8 cellular contexts compared by ENCODE assay signal in genomic region chr19:56403764-56404704, GRCh38. TPM values are rescaled to one million over a fixed set of nuclear protein-coding genes. Genes with fewer than 3 reads are reported as not detected.
DNase-seq lines count a peak whose midpoint lies in the region; ATAC-seq and TF ChIP-seq lines count a peak whose summit lies in the region.

Gene ZNF583, plus strand, starts transcription at chr19:56404332. Its CDS starts 2,783 bp downstream, at chr19:56407115.

- H3K36me3 ChIP-seq in GM06990 (ENCODE audit: control insufficient read depth, insufficient read depth, low read length), result no peaks in the 10 kb centered on the region; the same call in none of the 2 replicates
- H3K36me3 ChIP-seq in heart left ventricle, result peaks cover 0 to 33% (median 26%) of the 10 kb centered on the region in 9 donors
- H3K36me3 ChIP-seq in transverse colon, result peaks cover 2 to 25% (median 7%) of the 10 kb centered on the region in 4 donors

- H3K27me3 ChIP-seq in GM06990 (replicated peaks; ENCODE audit: control insufficient read depth, insufficient read depth, low read length) (no peaks in the 10 kb centered on the region), heart left ventricle (no peaks in the 10 kb centered on the region), transverse colon (no peaks in the 10 kb centered on the region)

- intact Hi-C loops in heart left ventricle (cut with DNase I), result loop anchor here in 6 of 10 donors (1.0 to 10.0 kb wide), 7 partner anchors 11 to 163 kb away; partner anchors contain the start of genes ZNF667 (in 4 of the 6), ZFP28 (in 2 of the 6), ZNF470 (in 2 of the 6) and ZNF582 (in 2 of the 6)
- intact Hi-C loops in transverse colon (cut with DNase I; ENCODE audit: low total_unique reads), result no loop called here

- TF ChIP-seq POLR2A in heart left ventricle (IDR thresholded peaks at IDR 0.05) (peak in 1 of 2 donors; percentile 60), transverse colon (IDR thresholded peaks at IDR 0.05) (no peak)

- H3K27ac ChIP-seq in heart left ventricle (peak within 1 kb of the TSS; percentile 89 to 99 (median 96)), transverse colon (peak within 1 kb of the TSS; percentile 92 to 95 (median 94))

- TF ChIP-seq EP300 in transverse colon (IDR thresholded peaks at IDR 0.05; ENCODE audit: low read depth), result no peak

- H3K4me3 ChIP-seq in GM06990 (replicated peaks; ENCODE audit: low read depth, low read length) (peak within 1 kb of the TSS; percentile 89), heart left ventricle (peak within 1 kb of the TSS; percentile 51 to 91 (median 72)), transverse colon (peak within 1 kb of the TSS; percentile 67 to 78 (median 74))

- H3K36me3 Mint-ChIP-seq in HFFc6 (ENCODE audit: low read depth), result peaks cover 71% of the 10 kb centered on the region

- peaks cover 72% of the 10 kb centered on the region for H3K9me3 Mint-ChIP-seq in HFFc6

- H3K4me1 ChIP-seq in heart left ventricle (peaks cover 0 to 19% (median 14%) of the 10 kb centered on the region in 12 donors), transverse colon (peaks cover 4 to 11% (median 6%) of the 10 kb centered on the region in 4 donors)

- TF ChIP-seq CTCF in GM06990 (IDR thresholded peaks at IDR 0.05; ENCODE audit: insufficient read depth, low read length, poor library complexity, severe bottlenecking) (no peak), HFFc6 (IDR thresholded peaks at IDR 0.05) (no peak), heart left ventricle (IDR thresholded peaks at IDR 0.05) (peak in 1 of 12 donors; percentile 8), transverse colon (IDR thresholded peaks at IDR 0.05) (no peak)

- H3K9me3 ChIP-seq in heart left ventricle (peaks cover 0 to 72% (median 39%) of the 10 kb centered on the region in 12 donors), transverse colon (peaks cover 45 to 54% of the 10 kb centered on the region in 2 donors)

- H3K27ac Mint-ChIP-seq in HFFc6, result peak within 1 kb of the TSS; percentile 90

- DNase-seq in GM06990 (ENCODE audit: extremely low read depth, insufficient read length) (peak; percentile 95), HFFc6 (peak; percentile 95), NCI-H1092 treated with DMSO at 0.1 percent for 48 hours (lab: John Stamatoyannopoulos, UW) (peak; percentile 75), SW480 (ENCODE audit: low spot score) (peak; percentile 66), amniotic epithelial cell (ENCODE audit: low read depth) (peak; percentile 95), heart left ventricle (peak; percentile 96 to 98 (median 98)), pons (ENCODE audit: low spot score) (peak; percentile 95), transverse colon (peak; percentile 95)

- H3K27me3 Mint-ChIP-seq in HFFc6 (ENCODE audit: insufficient read depth), result no peaks in the 10 kb centered on the region

- in situ Hi-C loops in transverse colon (cut with MboI; ENCODE audit: low pct_ligation_motif_present in 1 of 4, low pct_unique_long_range_greater_than_20kb in 1 of 4, low sequenced_read_pairs in 3 of 4), result no loop called here

- H3K4me3 Mint-ChIP-seq in HFFc6, result peak within 1 kb of the TSS; percentile 90

- ATAC-seq in heart left ventricle, result peak; percentile 95 to 99 (median 98)

- 0 to 1% (median 1%) methylated on average over 58 to 70 of the region's 70 CpGs for WGBS in heart left ventricle, 4 donors
- 1 to 3% methylated on average over 15 to 56 of the region's 70 CpGs for WGBS in transverse colon (ENCODE audit: low coverage in 1 of 2), 2 donors

- peaks cover 25% of the 10 kb centered on the region for H3K4me1 Mint-ChIP-seq in HFFc6 (ENCODE audit: low read depth)

RNA-seq across cellular contexts. Expression of gene ZNF583, which starts in this region (rescaled TPM):
- total RNA-seq in HFFc6 (2021; fragmentation: NEBNext Ultra II Directional; extraction: Animal tissue kit (Norgen Biotek cat#: 25700)), result 1 to 10 TPM; 3.5 to 5.3 (median 4.5) TPM
- total RNA-seq in heart left ventricle (1 to 10 TPM; 4.1 to 7.9 (median 5.4) TPM), transverse colon (1 to 10 TPM; 3.3 to 4.1 (median 3.5) TPM)
- polyA plus RNA-seq in heart left ventricle, result 1 to 10 TPM; 3.3 to 4.9 TPM

Comparison
In these comparisons a context has a peak if more than half of its experiments do, and no peak if none do; other contexts are left out.
1. Peak in every context shown above with its lines: DNase-seq, ATAC-seq, H3K4me3 ChIP-seq and H3K27ac ChIP-seq.